1 cellular context compared by ENCODE assay signal in the genomic region with DNA sequence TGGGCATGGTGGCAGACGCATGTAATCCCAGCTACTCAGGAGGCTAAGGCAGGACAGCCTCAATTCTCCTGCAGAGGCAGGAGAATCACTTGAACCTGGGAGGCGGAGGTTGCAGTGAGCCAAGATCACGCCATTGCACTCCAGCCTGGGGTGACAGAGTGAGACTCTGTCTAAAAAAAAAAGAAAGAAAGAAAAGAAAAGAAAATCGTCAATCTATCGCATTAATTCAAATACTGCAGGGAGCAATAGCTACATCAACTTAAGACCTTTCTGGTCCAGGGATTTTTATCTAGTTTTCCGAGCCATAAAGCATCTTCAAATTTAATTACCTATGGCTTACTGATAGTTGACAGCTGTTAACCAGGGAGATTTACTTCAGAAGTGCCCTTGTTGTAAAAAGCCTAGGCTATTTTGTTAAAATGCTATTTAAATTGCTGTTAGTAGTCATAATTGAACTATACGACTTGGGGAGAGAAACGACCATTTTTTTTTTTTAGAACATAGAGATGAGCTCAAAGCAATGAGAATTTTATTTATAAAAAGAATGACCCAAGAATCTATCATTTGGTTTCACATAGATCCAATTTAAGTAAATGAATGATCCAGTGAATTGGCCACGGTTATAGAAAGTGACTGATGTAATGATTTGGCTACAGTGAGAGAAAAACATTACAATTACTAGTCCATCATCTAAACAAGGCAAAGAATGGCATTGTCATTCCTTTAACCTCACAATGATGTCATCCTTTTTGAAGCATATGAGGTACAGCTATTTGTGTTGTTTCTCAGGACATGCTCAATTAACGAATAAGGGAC.
TF ChIP-seq lines count a peak whose summit lies in the region.

No MANE protein-coding gene starts in this region.

TF ChIP-seq in WTC11, 78 proteins besides CTCF, POLR2A, EP300 and RAD21 (continued from another document):
- TF ChIP-seq, protein P1, sequence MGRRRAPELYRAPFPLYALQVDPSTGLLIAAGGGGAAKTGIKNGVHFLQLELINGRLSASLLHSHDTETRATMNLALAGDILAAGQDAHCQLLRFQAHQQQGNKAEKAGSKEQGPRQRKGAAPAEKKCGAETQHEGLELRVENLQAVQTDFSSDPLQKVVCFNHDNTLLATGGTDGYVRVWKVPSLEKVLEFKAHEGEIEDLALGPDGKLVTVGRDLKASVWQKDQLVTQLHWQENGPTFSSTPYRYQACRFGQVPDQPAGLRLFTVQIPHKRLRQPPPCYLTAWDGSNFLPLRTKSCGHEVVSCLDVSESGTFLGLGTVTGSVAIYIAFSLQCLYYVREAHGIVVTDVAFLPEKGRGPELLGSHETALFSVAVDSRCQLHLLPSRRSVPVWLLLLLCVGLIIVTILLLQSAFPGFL (CRISPR knock-in tag; IDR thresholded peaks at IDR 0.05; ENCODE audit: borderline replicate concordance): no peak
TF ChIP-seq in WTC11: peak in this region for 0.
